In genomic region chr15:69468241-69469121, GRCh38 we compare ENCODE assay signal across 8 cellular contexts. TPM values are rescaled to one million over a fixed set of nuclear protein-coding genes. Genes with fewer than 3 reads are reported as not detected.
DNase-seq lines count a peak whose midpoint lies in the region; ATAC-seq, FAIRE-seq and TF ChIP-seq lines count a peak whose summit lies in the region.

No MANE protein-coding gene starts in this region.

- POLR2A ChIA-PET in Panc1 (lab: Charles Lee), result interaction anchor here (0.6 kb wide), 2 partner anchors 259 to 536 kb away, joined by 3 to 4 read pairs; no protein-coding TSS in a partner anchor

- TF ChIP-seq CTCF in Panc1 (IDR thresholded peaks at IDR 0.05) (no peak), kidney (IDR thresholded peaks at IDR 0.05; ENCODE audit: borderline replicate concordance, extremely low read depth, insufficient read depth) (no peak)

- DNase-seq in SIG-M5 treated with dmso at 0.1 percent for 504 hours (lab: John Stamatoyannopoulos, UW; ENCODE audit: unreplicated experiment), result peak; percentile 63
- DNase-seq in SIG-M5 (lab: John Stamatoyannopoulos, UW), result no peak
- DNase-seq in Panc1 (ENCODE audit: low read depth, low spot score), result no peak
- peak; percentile 78 for DNase-seq in activated T-helper 2 cell treated with anti-CD3 and anti-CD28 coated beads, Interferon-gamma antibody, Interleukin-2, Interleukin-4, amounts not matched to agents 10 μg/mL and 5 μg/mL and 100 μg/mL, durations not matched to agents 14 hours and 24 hours and 36 hours (ENCODE audit: low spot score)
- DNase-seq in kidney, result peak; percentile 85
- DNase-seq in stimulated activated CD4-positive, alpha-beta T cell treated with anti-CD3 and anti-CD28 coated beads, TNF-alpha, amount 100 ng/mL, for 48 hours (ENCODE audit: low read depth in 3 of 3), result peak in 2 of 3 donors; percentile 58 to 76
- no peak for DNase-seq in HCEC 1CT

- peak overlapping the region; percentile 75 for H3K27ac Mint-ChIP-seq in activated T-helper 2 cell treated with anti-CD3 and anti-CD28 coated beads, Interferon-gamma antibody, Interleukin-2, Interleukin-4, amounts not matched to agents 10 μg/mL and 5 μg/mL and 100 μg/mL, durations not matched to agents 14 hours and 24 hours and 36 hours

- intact Hi-C loops in Panc1 (cut with micrococcal nuclease; ENCODE audit: unreplicated experiment) (no loop called here), kidney (cut with DNase I) (no loop called here)
- intact Hi-C loops in activated T-helper 2 cell treated with anti-CD3 and anti-CD28 coated beads, Interferon-gamma antibody, Interleukin-2, Interleukin-4, amounts not matched to agents 10 μg/mL and 5 μg/mL and 100 μg/mL, durations not matched to agents 14 hours and 24 hours and 36 hours (cut with micrococcal nuclease), result loop anchor here (1.0 to 10.0 kb wide), 8 partner anchors 146 to 1024 kb away; partner anchors contain the start of genes GLCE and TLE3

- H3K36me3 ChIP-seq in Panc1 (ENCODE audit: control insufficient read depth, insufficient read depth, low read length) (no peaks in the 10 kb centered on the region), kidney (ENCODE audit: control insufficient read depth in 1 of 2, insufficient read depth in 2 of 2, low read length in 2 of 2) (no peaks in the 10 kb centered on the region)

- H3K27ac ChIP-seq in Panc1 (ENCODE audit: low read length), result 0 out of 2 replicates have a peak overlapping the region, but pooled peaks have one; percentile 10
- no peak overlapping the region for H3K27ac ChIP-seq in kidney (ENCODE audit: low read depth in 2 of 2, low read length in 2 of 2)

- no peaks in the 10 kb centered on the region for H3K9me3 ChIP-seq in Panc1 (ENCODE audit: control insufficient read depth, insufficient read depth, low read depth, low read length)
- H3K9me3 ChIP-seq in kidney (ENCODE audit: control insufficient read depth in 1 of 2, low read length in 2 of 2), result no peaks in the 10 kb centered on the region

- peaks cover 30% of the 10 kb centered on the region for H3K4me1 ChIP-seq in Panc1 (ENCODE audit: control insufficient read depth, insufficient read depth, low read length)
- H3K4me1 ChIP-seq in kidney (ENCODE audit: control insufficient read depth in 1 of 2, insufficient read depth in 1 of 2, low read depth in 1 of 2, low read length in 2 of 2), result peaks cover 0 to 1% of the 10 kb centered on the region in 2 donors

- peak overlapping the region; percentile 5 for H3K4me3 Mint-ChIP-seq in activated T-helper 2 cell treated with anti-CD3 and anti-CD28 coated beads, Interferon-gamma antibody, Interleukin-2, Interleukin-4, amounts not matched to agents 10 μg/mL and 5 μg/mL and 100 μg/mL, durations not matched to agents 14 hours and 24 hours and 36 hours (ENCODE audit: low read depth)

- FAIRE-seq in kidney (lab: Jason Lieb, UNC), result no peak

- ATAC-seq in Panc1 (0 out of 2 replicates have a peak, but pooled peaks have one; percentile 12), GM18870 (IDR thresholded peaks at IDR 0.05; ENCODE audit: unreplicated experiment) (no peak)

- no peaks in the 10 kb centered on the region for H3K9me3 Mint-ChIP-seq in activated T-helper 2 cell treated with anti-CD3 and anti-CD28 coated beads, Interferon-gamma antibody, Interleukin-2, Interleukin-4, amounts not matched to agents 10 μg/mL and 5 μg/mL and 100 μg/mL, durations not matched to agents 14 hours and 24 hours and 36 hours

- CTCF ChIA-PET in Panc1 (lab: Charles Lee), result interaction anchor here (0.6 kb wide), 1 partner anchor 26 kb away, joined by 3 read pairs; no protein-coding TSS in a partner anchor

- peaks cover 22% of the 10 kb centered on the region for H3K4me1 Mint-ChIP-seq in activated T-helper 2 cell treated with anti-CD3 and anti-CD28 coated beads, Interferon-gamma antibody, Interleukin-2, Interleukin-4, amounts not matched to agents 10 μg/mL and 5 μg/mL and 100 μg/mL, durations not matched to agents 14 hours and 24 hours and 36 hours (ENCODE audit: low read depth)

- in situ Hi-C loops in Panc1 (cut with HindIII; ENCODE audit: low pct_unique_long_range_greater_than_20kb, low sequenced_read_pairs), result no loop called here

- no peak overlapping the region for H3K9ac ChIP-seq in kidney (ENCODE audit: low read length in 2 of 2)

- H3K4me3 ChIP-seq in Panc1 (ENCODE audit: low read depth in 2 of 2, low read length in 2 of 2), result no peak overlapping the region
- no peak overlapping the region for H3K4me3 ChIP-seq in kidney (ENCODE audit: low read length in 2 of 2)

- BruUV-seq in Panc1 (replicated peaks; lab: Mats Ljungman, UMichigan), result no TSS peak

- peaks cover 30% of the 10 kb centered on the region for H3K27me3 Mint-ChIP-seq in activated T-helper 2 cell treated with anti-CD3 and anti-CD28 coated beads, Interferon-gamma antibody, Interleukin-2, Interleukin-4, amounts not matched to agents 10 μg/mL and 5 μg/mL and 100 μg/mL, durations not matched to agents 14 hours and 24 hours and 36 hours (ENCODE audit: low read depth)

- no peaks in the 10 kb centered on the region for H3K36me3 Mint-ChIP-seq in activated T-helper 2 cell treated with anti-CD3 and anti-CD28 coated beads, Interferon-gamma antibody, Interleukin-2, Interleukin-4, amounts not matched to agents 10 μg/mL and 5 μg/mL and 100 μg/mL, durations not matched to agents 14 hours and 24 hours and 36 hours (ENCODE audit: low read depth)

- no peaks in the 10 kb centered on the region for H3K27me3 ChIP-seq in Panc1 (ENCODE audit: control insufficient read depth, insufficient read depth, low read length)

RNA-seq across cellular contexts. Expression of gene RPLP1, which starts 15.9 kb away (rescaled TPM):
- total RNA-seq in Panc1 (2021; ENCODE audit: unreplicated experiment) (2,076 TPM), kidney (1,303 TPM)
- polyA plus RNA-seq in Panc1 (2012; ENCODE audit: insufficient read length), result 4,841 TPM
- 1,844 and 1,891 TPM in 2 replicates for total RNA-seq in activated T-helper 2 cell treated with anti-CD3 and anti-CD28 coated beads, Interferon-gamma antibody, Interleukin-2, Interleukin-4, amounts not matched to agents 10 μg/mL and 5 μg/mL and 100 μg/mL, durations not matched to agents 14 hours and 24 hours and 36 hours
- 2,805 TPM for polyA plus RNA-seq in kidney (ENCODE audit: insufficient read depth, low read depth, low replicate concordance)

RNA-seq across cellular contexts. Expression of gene KIF23, which starts 54.3 kb away (rescaled TPM):
- total RNA-seq in Panc1 (2021; ENCODE audit: unreplicated experiment), result 82.5 TPM
- polyA plus RNA-seq in Panc1 (2012; ENCODE audit: insufficient read length), result 34.5 TPM
- 44.5 and 46.8 TPM in 2 replicates for total RNA-seq in activated T-helper 2 cell treated with anti-CD3 and anti-CD28 coated beads, Interferon-gamma antibody, Interleukin-2, Interleukin-4, amounts not matched to agents 10 μg/mL and 5 μg/mL and 100 μg/mL, durations not matched to agents 14 hours and 24 hours and 36 hours
- total RNA-seq in kidney, result 2.5 TPM
- polyA plus RNA-seq in kidney (ENCODE audit: insufficient read depth, low read depth, low replicate concordance), result 3.6 TPM

Comparison
In these comparisons a context has a peak if more than half of its experiments do, and no peak if none do; other contexts are left out.
1. DNase-seq: peak in SIG-M5 treated with dmso at 0.1 percent for 504 hours (single experiment), activated T-helper 2 cell treated with anti-CD3 and anti-CD28 coated beads, Interferon-gamma antibody, Interleukin-2, Interleukin-4, amounts not matched to agents 10 μg/mL and 5 μg/mL and 100 μg/mL, durations not matched to agents 14 hours and 24 hours and 36 hours (single experiment), kidney (single experiment) and stimulated activated CD4-positive, alpha-beta T cell treated with anti-CD3 and anti-CD28 coated beads, TNF-alpha, amount 100 ng/mL, for 48 hours (2 of 3); none in SIG-M5 (single experiment), Panc1 (single experiment) and HCEC 1CT (single experiment).
2. RNA of gene KIF23, which starts 54.3 kb away (total RNA-seq): 82.5 TPM in Panc1 (single experiment) and 44.5 to 46.8 TPM in activated T-helper 2 cell treated with anti-CD3 and anti-CD28 coated beads, Interferon-gamma antibody, Interleukin-2, Interleukin-4, amounts not matched to agents 10 μg/mL and 5 μg/mL and 100 μg/mL, durations not matched to agents 14 hours and 24 hours and 36 hours; 2.5 TPM in kidney (single experiment); every median in the first group is over 10 times any median in the second.